22 cellular contexts compared by ENCODE assay signal in genomic region chr22:38068641-38069371, GRCh38. TPM values are rescaled to one million over a fixed set of nuclear protein-coding genes. Genes with fewer than 3 reads are reported as not detected.
A peak's percentile ranks its signal among the peaks of the same experiment; 100 is the strongest.
DNase-seq lines count a peak whose midpoint lies in the region; ATAC-seq and TF ChIP-seq lines count a peak whose summit lies in the region.
"Had no signal": no experiment of that assay in that cellular context is flagged by ENCODE, and none has a peak within 500 bp of the region (broad histone marks: within the 10 kb centered on the region; RNA-seq: fewer than 3 reads in every experiment).

No MANE protein-coding gene starts in this region.

- H3K9ac ChIP-seq in BLaER1 treated with 17β-estradiol and CSF1 and Interleukin-3, amounts not matched to agents 10 nM and 100 nM: peak overlapping the region; percentile 42 to 86 (median 75); a peak in 20 of 22 replicates
- peak overlapping the region; percentile 87 to 94 (median 92) for H3K9ac ChIP-seq in skeletal muscle tissue (ENCODE audit: low read depth in 1 of 3, low read length in 3 of 3)

- peak overlapping the region in 8 of 10 experiments; percentile 39 to 64 (median 56); a peak in 16 of 20 replicates for H3K4me3 ChIP-seq in BLaER1 treated with 17β-estradiol and CSF1 and Interleukin-3, amounts not matched to agents 10 nM and 100 nM
- H3K4me3 ChIP-seq in hepatocyte: no peak overlapping the region
- peak overlapping the region; percentile 73 to 87 (median 83) for H3K4me3 ChIP-seq in skeletal muscle tissue (ENCODE audit: low read length in 3 of 3)
- H3K4me3 ChIP-seq: SK-N-MC, upper lobe of right lung had no signal

- H3K9me2 ChIP-seq in hepatocyte (replicated peaks; ENCODE audit: insufficient read depth): no peaks in the 10 kb centered on the region

- peaks cover 0 to 13% (median 0%) of the 10 kb centered on the region in 11 experiments; a peak in 3 of 22 replicates for H3K36me3 ChIP-seq in BLaER1 treated with 17β-estradiol and CSF1 and Interleukin-3, amounts not matched to agents 10 nM and 100 nM
- H3K36me3 ChIP-seq in hepatocyte (replicated peaks; ENCODE audit: insufficient read depth, low read depth) (no peaks in the 10 kb centered on the region), skeletal muscle tissue (ENCODE audit: control insufficient read depth in 3 of 3, insufficient read depth in 3 of 3, low read length in 3 of 3) (peaks cover 24 to 33% (median 31%) of the 10 kb centered on the region in 3 donors)

- no peaks in the 10 kb centered on the region for H4K20me1 ChIP-seq in BLaER1 treated with 17β-estradiol and CSF1 and Interleukin-3, amounts not matched to agents 10 nM and 100 nM
- H4K20me1 ChIP-seq in hepatocyte (ENCODE audit: insufficient read depth, poor library complexity, severe bottlenecking): no peaks in the 10 kb centered on the region

- H3K36me3 Mint-ChIP-seq in stimulated activated effector memory CD8-positive, alpha-beta T cell treated with anti-CD3 and anti-CD28 coated beads, Interleukin-12 subunit alpha, Interleukin-12 subunit beta, amount 100 ng/mL, for 72 hours: peaks cover 42% of the 10 kb centered on the region

- peaks cover 48 to 92% (median 87%) of the 10 kb centered on the region in 10 experiments for H3K4me1 ChIP-seq in BLaER1 treated with 17β-estradiol and CSF1 and Interleukin-3, amounts not matched to agents 10 nM and 100 nM
- H3K4me1 ChIP-seq in hepatocyte (ENCODE audit: insufficient read depth) (peaks cover 8% of the 10 kb centered on the region), skeletal muscle tissue (ENCODE audit: control insufficient read depth in 3 of 3, insufficient read depth in 3 of 3, low read length in 3 of 3) (peaks cover 51 to 75% (median 63%) of the 10 kb centered on the region in 3 donors)
- H3K4me1 ChIP-seq: upper lobe of right lung had no signal

- no peaks in the 10 kb centered on the region for H3K9me3 ChIP-seq in BLaER1 treated with 17β-estradiol and CSF1 and Interleukin-3, amounts not matched to agents 10 nM and 100 nM (replicated peaks in 1 of 11)
- H3K9me3 ChIP-seq in hepatocyte (ENCODE audit: low read depth): no peaks in the 10 kb centered on the region
- H3K9me3 ChIP-seq in skeletal muscle tissue (ENCODE audit: control insufficient read depth in 3 of 3, low read length in 3 of 3): no peaks in the 10 kb centered on the region
- H3K9me3 ChIP-seq: upper lobe of right lung had no signal

- TF ChIP-seq CTCF in hepatocyte (IDR thresholded peaks at IDR 0.05; ENCODE audit: poor library complexity): no peak

- H3K79me2 ChIP-seq in hepatocyte: no peaks in the 10 kb centered on the region

- H3K27me3 ChIP-seq in BLaER1 treated with 17β-estradiol and CSF1 and Interleukin-3, amounts not matched to agents 10 nM and 100 nM: peaks cover 0 to 18% (median 0%) of the 10 kb centered on the region in 11 experiments; a peak in 1 of 22 replicates
- H3K27me3 ChIP-seq in hepatocyte (no peaks in the 10 kb centered on the region), skeletal muscle tissue (ENCODE audit: control insufficient read depth in 3 of 3, insufficient read depth in 3 of 3, low read length in 3 of 3) (no peaks in the 10 kb centered on the region)
- H3K27me3 ChIP-seq: upper lobe of right lung had no signal

- H3K4me2 ChIP-seq in BLaER1 treated with 17β-estradiol and CSF1 and Interleukin-3, amounts not matched to agents 10 nM and 100 nM: peak overlapping the region; percentile 73 to 100 (median 95)
- H3K4me2 ChIP-seq in hepatocyte: peak overlapping the region; percentile 27

- H3K9me3 Mint-ChIP-seq in stimulated activated effector memory CD8-positive, alpha-beta T cell treated with anti-CD3 and anti-CD28 coated beads, Interleukin-12 subunit alpha, Interleukin-12 subunit beta, amount 100 ng/mL, for 72 hours: no peaks in the 10 kb centered on the region
- H3K9me3 Mint-ChIP-seq: activated CD4-positive, alpha-beta T cell treated with anti-CD3 and anti-CD28 coated beads, Interleukin-2, amount 10 ng/mL, durations not matched to agents 24 days and 14 days; activated naive CD4-positive, alpha-beta T cell treated with anti-CD3 and anti-CD28 coated beads for 36 hours had no signal

- no peak for ATAC-seq in stimulated activated effector memory CD8-positive, alpha-beta T cell treated with anti-CD3 and anti-CD28 coated beads, Interleukin-12 subunit alpha, Interleukin-12 subunit beta, amount 100 ng/mL, for 72 hours
- no peak for ATAC-seq in GM21576 (IDR thresholded peaks at IDR 0.05; ENCODE audit: unreplicated experiment)
- ATAC-seq: upper lobe of right lung had no signal

- no peak overlapping the region for H3K27ac Mint-ChIP-seq in stimulated activated effector memory CD8-positive, alpha-beta T cell treated with anti-CD3 and anti-CD28 coated beads, Interleukin-12 subunit alpha, Interleukin-12 subunit beta, amount 100 ng/mL, for 72 hours
- H3K27ac Mint-ChIP-seq: activated CD4-positive, alpha-beta T cell treated with anti-CD3 and anti-CD28 coated beads, Interleukin-2, amount 10 ng/mL, durations not matched to agents 24 days and 14 days; activated naive CD4-positive, alpha-beta T cell treated with anti-CD3 and anti-CD28 coated beads for 36 hours had no signal

- no peaks in the 10 kb centered on the region for H3K4me1 Mint-ChIP-seq in stimulated activated effector memory CD8-positive, alpha-beta T cell treated with anti-CD3 and anti-CD28 coated beads, Interleukin-12 subunit alpha, Interleukin-12 subunit beta, amount 100 ng/mL, for 72 hours
- H3K4me1 Mint-ChIP-seq: activated CD4-positive, alpha-beta T cell treated with anti-CD3 and anti-CD28 coated beads, Interleukin-2, amount 10 ng/mL, durations not matched to agents 24 days and 14 days had no signal

- no peak for DNase-seq in caudate nucleus (lab: John Stamatoyannopoulos, UW)
- no peak for DNase-seq in hepatocyte (ENCODE audit: low spot score)
- DNase-seq in stimulated activated effector memory CD8-positive, alpha-beta T cell treated with anti-CD3 and anti-CD28 coated beads, Interleukin-12 subunit alpha, Interleukin-12 subunit beta, amount 100 ng/mL, for 72 hours (ENCODE audit: low spot score in 2 of 2): no peak
- no peak for DNase-seq in NK-92 treated with Interleukin-12 subunit alpha and Interleukin-12 subunit beta, amount 100 ng/mL, for 24 hours (lab: John Stamatoyannopoulos, UW)
- DNase-seq in SKM-1 (lab: John Stamatoyannopoulos, UW; ENCODE audit: unreplicated experiment): no peak
- DNase-seq: activated CD4-positive, alpha-beta T cell treated with anti-CD3 and anti-CD28 coated beads, Interleukin-2, amount 10 ng/mL, durations not matched to agents 24 days and 14 days; activated naive CD4-positive, alpha-beta T cell treated with anti-CD3 and anti-CD28 coated beads for 36 hours; activated T-cell treated with anti-CD3 and anti-CD28 coated beads for 4 hours; GDM1; KG1; NCI-H1092; NCI-H2107; stimulated activated CD4-positive, alpha-beta T cell treated with anti-CD3 and anti-CD28 coated beads, Interleukin-2, amount 100 ng/mL, for 48 hours; T1000; upper lobe of right lung had no signal

- no peak overlapping the region for H2AFZ ChIP-seq in hepatocyte

- H3K27ac ChIP-seq in BLaER1 treated with 17β-estradiol and CSF1 and Interleukin-3, amounts not matched to agents 10 nM and 100 nM: peak overlapping the region in 10 of 11 experiments; percentile 20 to 86 (median 76); a peak in 20 of 22 replicates
- H3K27ac ChIP-seq in caudate nucleus (ENCODE audit: low read depth, low read length) (peak overlapping the region; percentile 94), hepatocyte (peak overlapping the region; percentile 77), skeletal muscle tissue (ENCODE audit: low read depth, low read length) (peak overlapping the region; percentile 93)
- H3K27ac ChIP-seq: C4-2B, SK-N-MC, upper lobe of right lung had no signal

- WGBS in hepatocyte (ENCODE audit: low lambda C conversion rate, missing lambda C conversion rate): 96% methylated on average over 13 of the region's 13 CpGs

- H3K4me3 Mint-ChIP-seq in stimulated activated effector memory CD8-positive, alpha-beta T cell treated with anti-CD3 and anti-CD28 coated beads, Interleukin-12 subunit alpha, Interleukin-12 subunit beta, amount 100 ng/mL, for 72 hours: no peak overlapping the region
- H3K4me3 Mint-ChIP-seq: activated CD4-positive, alpha-beta T cell treated with anti-CD3 and anti-CD28 coated beads, Interleukin-2, amount 10 ng/mL, durations not matched to agents 24 days and 14 days; activated naive CD4-positive, alpha-beta T cell treated with anti-CD3 and anti-CD28 coated beads for 36 hours had no signal

RNA-seq across cellular contexts. Expression of gene PICK1, which starts 11.6 kb away (rescaled TPM):
- total RNA-seq in hepatocyte (26.2 and 42.7 TPM in 2 replicates), skeletal muscle tissue (8.9 TPM)
- 43.1 and 54.9 TPM in 2 replicates for polyA plus RNA-seq in hepatocyte

RNA-seq across cellular contexts. Expression of gene SLC16A8, which starts 15.2 kb away (rescaled TPM):
- not detected in 2 replicates for total RNA-seq in hepatocyte
- 0.63 and 1.6 TPM in 2 replicates for polyA plus RNA-seq in hepatocyte
- 1.0 TPM for total RNA-seq in skeletal muscle tissue
- total RNA-seq: activated CD4-positive, alpha-beta T cell treated with anti-CD3 and anti-CD28 coated beads, Interleukin-2, amount 10 ng/mL, durations not matched to agents 24 days and 14 days; activated naive CD4-positive, alpha-beta T cell treated with anti-CD3 and anti-CD28 coated beads for 36 hours; H1; OCI-LY7; upper lobe of right lung had no signal

RNA-seq across cellular contexts. Expression of gene BAIAP2L2, which starts 41.7 kb away (rescaled TPM):
- total RNA-seq in hepatocyte (3.3 and 4.4 TPM in 2 replicates), skeletal muscle tissue (not detected)
- polyA plus RNA-seq in hepatocyte: 8.2 and 8.8 TPM in 2 replicates
